ENCODE assay signal across 15 cellular contexts in the genomic region with DNA sequence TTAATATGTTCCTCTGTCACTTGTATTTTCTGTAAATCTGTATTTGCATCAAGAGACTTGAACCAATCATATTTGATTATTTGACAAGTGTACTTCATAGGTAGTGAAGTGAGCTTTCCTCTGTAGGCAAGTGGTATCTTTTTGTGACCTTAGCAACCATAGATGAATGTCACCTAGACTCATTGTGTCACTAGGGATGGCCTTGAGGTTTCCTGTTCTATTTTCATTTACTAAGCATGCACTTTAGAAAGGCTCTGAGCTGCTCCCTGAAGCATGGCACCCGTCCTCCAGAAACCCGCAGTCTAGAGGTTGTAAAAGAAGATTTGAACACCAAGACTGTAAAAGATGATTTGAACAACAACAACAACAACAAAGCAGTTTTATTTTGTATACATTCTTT.
DNase-seq lines count a peak whose midpoint lies in the region; ATAC-seq and TF ChIP-seq lines count a peak whose summit lies in the region.
"Had no signal": no experiment of that assay in that cellular context is flagged by ENCODE, and none has a peak within 500 bp of the region (broad histone marks: within the 10 kb centered on the region; RNA-seq: fewer than 3 reads in every experiment).

No MANE protein-coding gene starts in this region.

- no peak overlapping the region for H3K4me3 Mint-ChIP-seq in activated CD8-positive, alpha-beta memory T cell treated with anti-CD3 and anti-CD28 coated beads, Interleukin-2, amount 10 ng/mL, durations not matched to agents 7 days and 5 days
- H3K4me3 Mint-ChIP-seq: activated T-cell treated with anti-CD3 and anti-CD28 coated beads, Interleukin-2, amount 50 U/mL, for 24 hours had no signal

- CTCF ChIA-PET in activated CD8-positive, alpha-beta memory T cell treated with anti-CD3 and anti-CD28 coated beads, Interleukin-2, amount 10 ng/mL, durations not matched to agents 7 days and 5 days (lab: Charles Lee): interaction anchor here (2.2 kb wide), 1 partner anchor 23 kb away, joined by 5 read pairs; no protein-coding TSS in a partner anchor

- H3K4me1 Mint-ChIP-seq in activated CD8-positive, alpha-beta memory T cell treated with anti-CD3 and anti-CD28 coated beads, Interleukin-2, amount 10 ng/mL, durations not matched to agents 7 days and 5 days: peaks cover 16% of the 10 kb centered on the region

- no peak for DNase-seq in activated CD8-positive, alpha-beta memory T cell treated with anti-CD3 and anti-CD28 coated beads, Interleukin-2, amount 10 ng/mL, durations not matched to agents 7 days and 5 days
- DNase-seq in activated CD8-positive, alpha-beta memory T cell treated with anti-CD3 and anti-CD28 coated beads for 24 hours: no peak
- DNase-seq in putamen (ENCODE audit: low spot score) (no peak), lower leg skin (ENCODE audit: low spot score in 2 of 2) (no peak), NCI-H2107 treated with DMSO at 0.1 percent for 48 hours (lab: John Stamatoyannopoulos, UW; ENCODE audit: unreplicated experiment) (no peak)
- DNase-seq: activated T-cell treated with anti-CD3 and anti-CD28 coated beads, Interleukin-2, amount 50 U/mL, for 24 hours; EL; HCEC 1CT; right lobe of liver; T-helper 9 cell had no signal

- TF ChIP-seq POLR2A in lower leg skin (IDR thresholded peaks at IDR 0.05): no peak

- peaks cover 37% of the 10 kb centered on the region for H3K36me3 Mint-ChIP-seq in activated CD8-positive, alpha-beta memory T cell treated with anti-CD3 and anti-CD28 coated beads, Interleukin-2, amount 10 ng/mL, durations not matched to agents 7 days and 5 days

- intact Hi-C loops in lower leg skin (cut with DNase I; ENCODE audit: low total_unique reads): no loop called here

- no peak overlapping the region for H3K27ac Mint-ChIP-seq in activated CD8-positive, alpha-beta memory T cell treated with anti-CD3 and anti-CD28 coated beads, Interleukin-2, amount 10 ng/mL, durations not matched to agents 7 days and 5 days
- H3K27ac Mint-ChIP-seq: activated T-cell treated with anti-CD3 and anti-CD28 coated beads, Interleukin-2, amount 50 U/mL, for 24 hours had no signal

- ATAC-seq in activated CD8-positive, alpha-beta memory T cell treated with anti-CD3 and anti-CD28 coated beads, Interleukin-2, amount 10 ng/mL, durations not matched to agents 7 days and 5 days: peak; percentile 70
- ATAC-seq in HG02623 (IDR thresholded peaks at IDR 0.05; ENCODE audit: unreplicated experiment) (peak; percentile 82), HG03460 (IDR thresholded peaks at IDR 0.05; ENCODE audit: unreplicated experiment) (peak; percentile 96), HG02571 (IDR thresholded peaks at IDR 0.05; ENCODE audit: unreplicated experiment) (no peak)
- ATAC-seq: right lobe of liver had no signal

- H3K4me3 ChIP-seq in lower leg skin (ENCODE audit: low read depth, poor library complexity, severe bottlenecking): no peak overlapping the region
- H3K4me3 ChIP-seq: cardiac muscle cell, lung, right lobe of liver had no signal

- H3K27me3 Mint-ChIP-seq in activated CD8-positive, alpha-beta memory T cell treated with anti-CD3 and anti-CD28 coated beads, Interleukin-2, amount 10 ng/mL, durations not matched to agents 7 days and 5 days: no peaks in the 10 kb centered on the region
- H3K27me3 Mint-ChIP-seq: activated T-cell treated with anti-CD3 and anti-CD28 coated beads, Interleukin-2, amount 50 U/mL, for 24 hours had no signal

- no peak for TF ChIP-seq CTCF in lower leg skin (IDR thresholded peaks at IDR 0.05)

- H3K9me3 Mint-ChIP-seq in activated CD8-positive, alpha-beta memory T cell treated with anti-CD3 and anti-CD28 coated beads, Interleukin-2, amount 10 ng/mL, durations not matched to agents 7 days and 5 days (ENCODE audit: low read depth): no peaks in the 10 kb centered on the region
- H3K9me3 Mint-ChIP-seq: activated T-cell treated with anti-CD3 and anti-CD28 coated beads, Interleukin-2, amount 50 U/mL, for 24 hours had no signal

- 64 to 81% methylated on average over 2 of the region's 2 CpGs for WGBS in lower leg skin, 2 donors
